28 cellular contexts compared by ENCODE assay signal in genomic region chr11:46438211-46438610, GRCh38. TPM values are rescaled to one million over a fixed set of nuclear protein-coding genes. Genes with fewer than 3 reads are reported as not detected.
DNase-seq lines count a peak whose midpoint lies in the region; ATAC-seq and TF ChIP-seq lines count a peak whose summit lies in the region.
"Had no signal": no experiment of that assay in that cellular context is flagged by ENCODE, and none has a peak within 500 bp of the region (broad histone marks: within the 10 kb centered on the region; RNA-seq: fewer than 3 reads in every experiment).

No MANE protein-coding gene starts in this region.

- H3K27me3 Mint-ChIP-seq in progenitor cell of endocrine pancreas = no peaks in the 10 kb centered on the region
- H3K27me3 Mint-ChIP-seq: CD4-positive, alpha-beta memory T cell; dendritic cell treated with granulocyte-macrophage colony-stimulating factor and Interleukin-4, amounts not matched to agents 40 ng/mL and 50 ng/mL, for 4 days; type B pancreatic cell had no signal

- TF ChIP-seq CTCF in progenitor cell of endocrine pancreas (IDR thresholded peaks at IDR 0.05; ENCODE audit: unreplicated experiment) = no peak

- peaks cover 19% of the 10 kb centered on the region for H3K4me1 Mint-ChIP-seq in progenitor cell of endocrine pancreas (ENCODE audit: low read depth)

- no peak overlapping the region for H3K4me3 Mint-ChIP-seq in progenitor cell of endocrine pancreas (ENCODE audit: low read depth)
- H3K4me3 Mint-ChIP-seq: activated T-cell treated with anti-CD3 and anti-CD28 coated beads, Interleukin-2, amount 50 U/mL, for 4 hours; CD4-positive, alpha-beta memory T cell; dendritic cell treated with granulocyte-macrophage colony-stimulating factor and Interleukin-4, amounts not matched to agents 40 ng/mL and 50 ng/mL, for 4 days; type B pancreatic cell had no signal

- H3K9me3 Mint-ChIP-seq in progenitor cell of endocrine pancreas (ENCODE audit: low read depth) = no peaks in the 10 kb centered on the region
- H3K9me3 Mint-ChIP-seq: activated T-cell treated with anti-CD3 and anti-CD28 coated beads, Interleukin-2, amount 50 U/mL, for 4 hours; CD4-positive, alpha-beta memory T cell; dendritic cell treated with granulocyte-macrophage colony-stimulating factor and Interleukin-4, amounts not matched to agents 40 ng/mL and 50 ng/mL, for 4 days; type B pancreatic cell had no signal

- DNase-seq in NCI-H748 (lab: John Stamatoyannopoulos, UW; ENCODE audit: unreplicated experiment) (peak; percentile 24), NCI-H748 treated with DMSO at 0.1 percent for 48 hours (lab: John Stamatoyannopoulos, UW) (no peak), NCI-H1694 (lab: John Stamatoyannopoulos, UW) (peak; percentile 31), SK-N-DZ (ENCODE audit: low spot score) (peak; percentile 77), progenitor cell of endocrine pancreas (ENCODE audit: low spot score, unreplicated experiment) (no peak), NAMALWA (ENCODE audit: low spot score) (no peak), mesenteric fat pad (ENCODE audit: low spot score) (no peak)
- DNase-seq: activated CD4-positive, alpha-beta T cell treated with anti-CD3 and anti-CD28 coated beads for 48 hours; activated gamma-delta T cell treated with Interleukin-2 at 50 U/mL for 16 hours; activated T-cell treated with anti-CD3 and anti-CD28 coated beads, Interleukin-2, amount 50 U/mL, for 4 hours; CD4-positive, alpha-beta memory T cell; DND-41; esophagus squamous epithelium; foreskin melanocyte; Kasumi-1; left cardiac atrium; NCI-H2081 treated with DMSO at 0.1 percent for 48 hours; NCI-H526; posterior cingulate gyrus; right lobe of liver; stimulated activated CD4-positive, alpha-beta T cell treated with anti-CD3 and anti-CD28 coated beads, Interleukin-12 subunit alpha, Interleukin-12 subunit beta, amount 100 ng/mL, for 4 hours; stimulated activated CD4-positive, alpha-beta T cell treated with anti-CD3 and anti-CD28 coated beads, Interleukin-4, amount 100 ng/mL, for 1 hour; substantia nigra; T-helper 2 cell had no signal

- H3K36me3 Mint-ChIP-seq in progenitor cell of endocrine pancreas (ENCODE audit: insufficient read depth) = peaks cover 11% of the 10 kb centered on the region

- ATAC-seq in GM18870 (IDR thresholded peaks at IDR 0.05; ENCODE audit: unreplicated experiment) = no peak
- ATAC-seq: activated T-cell treated with anti-CD3 and anti-CD28 coated beads, Interleukin-2, amount 50 U/mL, for 4 hours; left cardiac atrium; SK-N-SH treated with all-trans-retinoic acid at 6 μM for 48 hours had no signal

- peak overlapping the region; percentile 91 for H3K27ac Mint-ChIP-seq in progenitor cell of endocrine pancreas
- H3K27ac Mint-ChIP-seq: dendritic cell treated with granulocyte-macrophage colony-stimulating factor and Interleukin-4, amounts not matched to agents 40 ng/mL and 50 ng/mL, for 4 days; type B pancreatic cell had no signal

RNA-seq across cellular contexts. Expression of gene CHRM4, which starts 46.6 kb away (rescaled TPM):
- polyA plus RNA-seq in SK-N-DZ (2014; cell fraction: cytosol; rRNA removed) = 2.3 and 4.6 TPM in 2 replicates
- polyA plus RNA-seq in SK-N-DZ (2014; cell fraction: nucleus; rRNA removed) = 1.6 and 2.3 TPM in 2 replicates
- total RNA-seq in progenitor cell of endocrine pancreas = 0.51 and 0.81 TPM in 2 replicates
- total RNA-seq in mesenteric fat pad = not detected
- total RNA-seq: CD4-positive, alpha-beta memory T cell; esophagus squamous epithelium; right lobe of liver had no signal

RNA-seq across cellular contexts. Expression of gene MDK, which starts 56.7 kb away (rescaled TPM):
- 2,839 and 3,450 TPM in 2 replicates for polyA plus RNA-seq in SK-N-DZ (2014; cell fraction: cytosol; rRNA removed)
- 2,101 and 2,397 TPM in 2 replicates for polyA plus RNA-seq in SK-N-DZ (2014; cell fraction: nucleus; rRNA removed)
- 1,921 and 2,040 TPM in 2 replicates for total RNA-seq in progenitor cell of endocrine pancreas
- 13.9 TPM for total RNA-seq in mesenteric fat pad
- polyA plus RNA-seq: CD4-positive, alpha-beta memory T cell had no signal

Comparison
In these comparisons a context has a peak if more than half of its experiments do, and no peak if none do; other contexts are left out.
1. DNase-seq: peak in NCI-H748 (single experiment), NCI-H1694 (single experiment) and SK-N-DZ (single experiment); none in NCI-H748 treated with DMSO at 0.1 percent for 48 hours (single experiment), progenitor cell of endocrine pancreas (single experiment), NAMALWA (single experiment) and mesenteric fat pad (single experiment).
2. RNA of gene MDK, which starts 56.7 kb away (total RNA-seq): 1,921 to 2,040 TPM in progenitor cell of endocrine pancreas; 13.9 TPM in mesenteric fat pad (single experiment); every median in the first group is over 100 times any median in the second.